Comparison of ENCODE assay signal across 10 cellular contexts in the genomic region with DNA sequence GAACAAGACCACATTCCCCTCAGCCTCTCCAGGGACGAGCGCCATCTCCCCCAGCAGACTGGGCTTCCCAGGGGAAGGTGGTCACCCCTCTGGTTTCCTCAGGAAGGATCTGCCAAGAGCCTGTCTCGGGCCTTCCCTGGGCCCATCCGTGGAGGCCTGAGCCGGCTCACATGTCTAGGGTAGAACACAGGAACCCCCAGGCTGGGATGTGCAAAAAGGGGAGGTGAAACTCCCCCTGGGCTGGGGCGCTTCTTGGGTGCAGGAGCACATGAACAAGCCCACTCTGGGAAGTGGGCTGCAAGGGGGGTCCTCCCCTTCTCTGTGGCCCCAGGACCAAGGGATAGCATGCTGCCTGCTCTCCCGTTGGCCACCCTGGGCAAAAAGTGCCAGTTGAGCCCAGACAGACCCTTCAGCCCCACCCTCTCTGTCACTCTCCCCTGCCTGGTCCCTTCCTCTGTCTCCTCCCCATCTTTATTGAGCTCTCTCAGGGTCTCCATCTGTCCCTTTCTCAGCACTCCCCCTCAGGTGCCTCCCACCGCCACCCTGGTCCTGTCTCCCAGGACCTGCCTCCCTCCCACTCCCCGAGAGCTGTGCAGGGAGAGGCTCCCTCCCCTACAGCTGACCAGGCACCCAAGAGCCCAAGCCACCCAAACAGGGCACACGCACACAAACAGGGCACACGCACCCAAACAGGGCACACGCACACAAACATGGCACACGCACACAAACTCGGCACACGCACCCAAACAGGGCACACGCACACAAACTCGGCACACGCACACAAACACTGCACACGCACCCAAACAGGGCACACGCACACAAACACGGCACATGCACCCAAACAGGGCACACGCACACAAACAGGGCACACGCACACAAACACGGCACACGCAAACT. TPM values are rescaled to one million over a fixed set of nuclear protein-coding genes. Genes with fewer than 3 reads are reported as not detected.
DNase-seq lines count a peak whose midpoint lies in the region; ATAC-seq and TF ChIP-seq lines count a peak whose summit lies in the region.
"Had no signal": no experiment of that assay in that cellular context is flagged by ENCODE, and none has a peak within 500 bp of the region (broad histone marks: within the 10 kb centered on the region; RNA-seq: fewer than 3 reads in every experiment).

No MANE protein-coding gene starts in this region.

- H3K36me3 ChIP-seq in heart right ventricle (peaks cover 0 to 9% (median 0%) of the 10 kb centered on the region in 9 donors), WERI-Rb-1 (no peaks in the 10 kb centered on the region), left lung (no peaks in the 10 kb centered on the region), upper lobe of right lung (no peaks in the 10 kb centered on the region)

- no peak for TF ChIP-seq CTCF in heart right ventricle (IDR thresholded peaks at IDR 0.05)
- TF ChIP-seq CTCF in WERI-Rb-1 (IDR thresholded peaks at IDR 0.05; ENCODE audit: low read depth, low read length) = no peak
- no peak for TF ChIP-seq CTCF in left lung (IDR thresholded peaks at IDR 0.05)
- TF ChIP-seq CTCF in upper lobe of right lung (IDR thresholded peaks at IDR 0.05) = no peak

- H3K9me3 ChIP-seq in heart right ventricle = no peaks in the 10 kb centered on the region
- no peaks in the 10 kb centered on the region for H3K9me3 ChIP-seq in WERI-Rb-1 (ENCODE audit: severe bottlenecking)
- no peaks in the 10 kb centered on the region for H3K9me3 ChIP-seq in left lung
- no peaks in the 10 kb centered on the region for H3K9me3 ChIP-seq in upper lobe of right lung

- H3K27ac ChIP-seq in heart right ventricle (peak overlapping the region in 6 of 10 donors; percentile 20 to 67 (median 52)), WERI-Rb-1 (no peak overlapping the region), left lung (no peak overlapping the region), upper lobe of right lung (no peak overlapping the region)

- intact Hi-C loops in heart right ventricle (cut with DNase I) = no loop called here
- intact Hi-C loops in left ventricle myocardium superior (cut with micrococcal nuclease) = no loop called here
- intact Hi-C loops in left lung (cut with DNase I) = loop anchor here in 1 of 2 donors (10.0 kb wide), 1 partner anchor 209 kb away; the partner anchor contains the start of gene TWF2
- intact Hi-C loops in upper lobe of right lung (cut with DNase I) = no loop called here

- WGBS in heart right ventricle, 2 donors = 83 to 92% methylated on average over 25 of the region's 25 CpGs

- H3K4me3 ChIP-seq in heart right ventricle (peak overlapping the region; percentile 11 to 48 (median 34)), WERI-Rb-1 (ENCODE audit: low read depth, low read length) (peak overlapping the region; percentile 42; the same call in 1 of the 2 replicates), left lung (peak overlapping the region; percentile 5 to 36), upper lobe of right lung (peak overlapping the region; percentile 21)

- peaks cover 3 to 35% (median 12%) of the 10 kb centered on the region in 9 donors for H3K4me1 ChIP-seq in heart right ventricle
- peaks cover 0 to 20% of the 10 kb centered on the region in 2 donors for H3K4me1 ChIP-seq in left lung
- H3K4me1 ChIP-seq in upper lobe of right lung = peaks cover 5% of the 10 kb centered on the region

- ATAC-seq in heart right ventricle = no peak
- no peak for ATAC-seq in left ventricle myocardium superior
- no peak for ATAC-seq in left lung
- no peak for ATAC-seq in upper lobe of right lung

- H3K27me3 ChIP-seq in heart right ventricle (no peaks in the 10 kb centered on the region), WERI-Rb-1 (ENCODE audit: insufficient read depth, low read depth, severe bottlenecking) (no peaks in the 10 kb centered on the region), left lung (no peaks in the 10 kb centered on the region), upper lobe of right lung (no peaks in the 10 kb centered on the region)

- DNase-seq in heart right ventricle = no peak
- DNase-seq in left ventricle myocardium superior = no peak
- no peak for DNase-seq in WERI-Rb-1
- DNase-seq in left lung = peak in 1 of 2 donors; percentile 69
- DNase-seq in upper lobe of right lung = peak; percentile 66
- DNase-seq in NCI-H1048 (lab: John Stamatoyannopoulos, UW) = no peak
- no peak for DNase-seq in hippocampal formation (lab: John Stamatoyannopoulos, UW)
- no peak for DNase-seq in HK-2 (ENCODE audit: unreplicated experiment)
- DNase-seq: NCI-H2081 treated with DMSO at 0.1 percent for 48 hours had no signal

RNA-seq across cellular contexts. Expression of gene SEMA3G, which starts 0.9 kb away (rescaled TPM):
- total RNA-seq in heart right ventricle (10 to 100 TPM in 9 of 10 donors, 1 to 10 TPM in 1; 8.3 to 17.8 (median 16.2) TPM), left ventricle myocardium superior (9.1 TPM), left lung (10 to 100 TPM; 30.5 to 36.5 TPM), upper lobe of right lung (27.6 TPM)
- 10 to 100 TPM; 12.1 to 13.1 TPM for polyA plus RNA-seq in heart right ventricle

RNA-seq across cellular contexts. Expression of gene TNNC1, which starts 9.8 kb away (rescaled TPM):
- total RNA-seq in heart right ventricle (1,000 to 10,000 TPM; 6,035 to 9,296 (median 8,226) TPM), left ventricle myocardium superior (8,945 TPM), left lung (100 to 1,000 TPM in 1 of 2 donors, 10 to 100 TPM in 1; 30.7 to 117 TPM), upper lobe of right lung (88.9 TPM)
- polyA plus RNA-seq in heart right ventricle = over 10,000 TPM in 1 of 2 donors, 1,000 to 10,000 TPM in 1; 9,937 to 18,066 TPM
- total RNA-seq: glomerular endothelial cell had no signal

RNA-seq across cellular contexts. Expression of gene NISCH, which starts 11.4 kb away (rescaled TPM):
- total RNA-seq in heart right ventricle (10 to 100 TPM; 35.3 to 56.3 (median 41.9) TPM), left ventricle myocardium superior (48.3 TPM), left lung (100 to 1,000 TPM in 1 of 2 donors, 10 to 100 TPM in 1; 72.6 to 104 TPM), upper lobe of right lung (94.6 TPM)
- polyA plus RNA-seq in heart right ventricle = 10 to 100 TPM; 24.0 to 53.6 TPM

RNA-seq across cellular contexts. Expression of gene PHF7, which starts 33.6 kb away (rescaled TPM):
- 10 to 100 TPM; 11.5 to 26.3 (median 22.4) TPM for total RNA-seq in heart right ventricle
- 1 to 10 TPM; 1.9 to 6.0 TPM for polyA plus RNA-seq in heart right ventricle
- 13.1 TPM for total RNA-seq in left ventricle myocardium superior
- 1 to 10 TPM; 3.9 to 6.5 TPM for total RNA-seq in left lung
- total RNA-seq in upper lobe of right lung = 6.8 TPM

RNA-seq across cellular contexts. Expression of gene BAP1, which starts 34.2 kb away (rescaled TPM):
- total RNA-seq in heart right ventricle (10 to 100 TPM; 37.1 to 58.2 (median 46.1) TPM), left ventricle myocardium superior (57.9 TPM), left lung (10 to 100 TPM; 66.6 to 69.8 TPM), upper lobe of right lung (71.4 TPM)
- 10 to 100 TPM; 50.6 to 51.6 TPM for polyA plus RNA-seq in heart right ventricle

Comparison
In these comparisons a context has a peak if more than half of its experiments do, and no peak if none do; other contexts are left out.
1. H3K27ac ChIP-seq: peak in heart right ventricle (6 of 10); none in WERI-Rb-1 (single experiment), left lung (0 of 2) and upper lobe of right lung (single experiment).
2. RNA of gene TNNC1, which starts 9.8 kb away (total RNA-seq): 8,945 TPM in left ventricle myocardium superior (single experiment) and 6,035 to 9,296 TPM in heart right ventricle; 30.7 to 117 TPM in left lung and 88.9 TPM in upper lobe of right lung (single experiment); every median in the first group is over 10 times any median in the second.
3. Peak in every context shown above with its lines, with median percentiles within 50 percentile points of each other: H3K4me3 ChIP-seq.